22 cellular contexts compared by ENCODE assay signal in the genomic region with DNA sequence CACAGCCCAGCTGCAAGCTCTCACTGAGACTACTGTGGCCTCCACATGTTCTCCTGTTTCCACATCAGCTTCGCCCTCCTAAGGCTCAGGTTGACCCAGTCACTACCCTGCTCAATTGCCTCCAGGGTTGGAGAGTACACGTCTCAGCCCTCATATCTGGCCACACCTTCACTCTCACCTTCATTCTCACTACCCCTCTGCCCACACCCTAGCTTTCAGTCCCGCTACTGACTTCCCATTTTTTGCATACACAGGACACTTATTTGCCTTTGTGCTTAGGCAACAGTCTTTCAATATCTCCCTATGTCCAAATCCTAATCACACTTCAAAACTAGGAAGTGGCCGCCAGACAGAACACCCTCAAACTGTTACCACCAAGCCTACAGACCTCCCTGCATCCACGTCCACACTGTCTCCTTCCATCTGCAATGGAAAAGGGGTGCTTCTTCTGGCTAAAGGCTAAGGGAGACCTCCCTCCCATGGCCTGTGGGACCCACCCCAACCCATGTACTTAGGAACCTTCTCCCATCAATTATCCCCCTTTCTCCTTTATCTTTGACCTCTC. TPM values are rescaled to one million over a fixed set of nuclear protein-coding genes. Genes with fewer than 3 reads are reported as not detected.
DNase-seq lines count a peak whose midpoint lies in the region; ATAC-seq, FAIRE-seq and TF ChIP-seq lines count a peak whose summit lies in the region.
"Had no signal": no experiment of that assay in that cellular context is flagged by ENCODE, and none has a peak within 500 bp of the region (broad histone marks: within the 10 kb centered on the region; RNA-seq: fewer than 3 reads in every experiment).

No MANE protein-coding gene starts in this region.

- H3K27ac ChIP-seq in H1 (ENCODE audit: low read depth, low read length), result no peak overlapping the region
- H3K27ac ChIP-seq in CD4-positive, alpha-beta T cell (ENCODE audit: low read depth, low read length), result no peak overlapping the region
- H3K27ac ChIP-seq: BLaER1 treated with 17β-estradiol and CSF1 and Interleukin-3, amounts not matched to agents 10 nM and 100 nM; SJSA1 had no signal

- no peak overlapping the region for H2BK15ac ChIP-seq in H1 (ENCODE audit: low read length)

- H2BK12ac ChIP-seq in H1 (ENCODE audit: low read depth, low read length), result 0 out of 2 replicates have a peak overlapping the region, but pooled peaks have one; percentile 39

- H2BK20ac ChIP-seq in H1 (ENCODE audit: low read length), result no peak overlapping the region

- intact Hi-C loops in CD14-positive monocyte (cut with micrococcal nuclease), result no loop called here
- intact Hi-C loops in CD4-positive, alpha-beta T cell (cut with DNase I, micrococcal nuclease), result no loop called here

- H3K14ac ChIP-seq in H1 (ENCODE audit: insufficient read length), result no peak overlapping the region

- FAIRE-seq in H1 (lab: Jason Lieb, UNC), result no peak
- FAIRE-seq: A204.1, H54 had no signal

- H3K36me3 Mint-ChIP-seq in CD14-positive monocyte, result no peaks in the 10 kb centered on the region
- H3K36me3 Mint-ChIP-seq in CD4-positive, alpha-beta T cell (ENCODE audit: low read depth), result no peaks in the 10 kb centered on the region

- no peak overlapping the region for H4K91ac ChIP-seq in H1 (replicated peaks; ENCODE audit: insufficient read length, low read length)

- H3K18ac ChIP-seq in H1 (ENCODE audit: extremely low read depth, low read length), result no peak overlapping the region

- H3K23ac ChIP-seq in H1 (ENCODE audit: insufficient read length), result no peak overlapping the region

- no peak for TF ChIP-seq POLR2A in NB4 (IDR thresholded peaks at IDR 0.05; ENCODE audit: extremely low read depth, insufficient read length)
- no peak for TF ChIP-seq POLR2A in H1 (IDR thresholded peaks at IDR 0.05; ENCODE audit: control extremely low read depth in 1 of 2, low read depth in 2 of 2, low read length in 2 of 2)

- H3K4me3 Mint-ChIP-seq in CD14-positive monocyte, result peak overlapping the region in 1 of 2 donors; percentile 52
- no peak overlapping the region for H3K4me3 Mint-ChIP-seq in CD4-positive, alpha-beta T cell
- H3K4me3 Mint-ChIP-seq: HFFc6 had no signal

- peaks cover 2 to 14% (median 5%) of the 10 kb centered on the region in 3 donors for H3K27me3 Mint-ChIP-seq in CD14-positive monocyte (ENCODE audit: low read depth in 3 of 3)
- H3K27me3 Mint-ChIP-seq in CD4-positive, alpha-beta T cell, result peaks cover 23% of the 10 kb centered on the region

- no peak for TF ChIP-seq EP300 in H1 (IDR thresholded peaks at IDR 0.05; ENCODE audit: borderline replicate concordance in 1 of 2, low read depth in 2 of 2, low read length in 2 of 2)

- H2BK5ac ChIP-seq in H1 (ENCODE audit: low read depth, low read length), result no peak overlapping the region

- no peaks in the 10 kb centered on the region for H3K23me2 ChIP-seq in H1 (ENCODE audit: low read depth, low read length)

- H2AK5ac ChIP-seq in H1 (ENCODE audit: low read depth, low read length), result no peak overlapping the region

- H4K5ac ChIP-seq in H1 (ENCODE audit: insufficient read length, low read depth, low read length), result no peak overlapping the region

- no peak overlapping the region for H3K4me2 ChIP-seq in H1 (ENCODE audit: insufficient read depth in 1 of 2, low read depth in 2 of 2, low read length in 2 of 2)
- H3K4me2 ChIP-seq: BLaER1 treated with 17β-estradiol and CSF1 and Interleukin-3, amounts not matched to agents 10 nM and 100 nM had no signal

- H3K79me2 ChIP-seq in H1 (ENCODE audit: control insufficient read depth in 1 of 2, insufficient read depth in 2 of 2, low read length in 2 of 2), result no peaks in the 10 kb centered on the region

- peak overlapping the region in 5 of 7 donors; percentile 2 to 85 (median 43) for H3K27ac Mint-ChIP-seq in CD14-positive monocyte
- H3K27ac Mint-ChIP-seq in CD4-positive, alpha-beta T cell, result no peak overlapping the region
- H3K27ac Mint-ChIP-seq: HFFc6 had no signal

- H3K36me3 ChIP-seq in H1 (ENCODE audit: control insufficient read depth in 2 of 4, insufficient read depth in 4 of 4, low read length in 3 of 4), result no peaks in the 10 kb centered on the region
- H3K36me3 ChIP-seq: BLaER1 treated with 17β-estradiol and CSF1 and Interleukin-3, amounts not matched to agents 10 nM and 100 nM; SJSA1 had no signal

- no peaks in the 10 kb centered on the region for H4K20me1 ChIP-seq in H1 (replicated peaks in 1 of 2; ENCODE audit: control insufficient read depth in 1 of 2, insufficient read depth in 2 of 2, low read length in 2 of 2)
- H4K20me1 ChIP-seq: BLaER1 treated with 17β-estradiol and CSF1 and Interleukin-3, amounts not matched to agents 10 nM and 100 nM had no signal

- no peak for TF ChIP-seq RAD21 in H1 (IDR thresholded peaks at IDR 0.05 in 1 of 2, conservative IDR thresholded peaks at IDR 0.05 in 1 of 2; ENCODE audit: low read depth in 2 of 2, low read length in 2 of 2)

- H3K27me3 ChIP-seq in H1 (replicated peaks in 1 of 4; ENCODE audit: control insufficient read depth in 3 of 4, extremely low read depth in 1 of 4, insufficient read depth in 3 of 4, low read length in 3 of 4), result no peaks in the 10 kb centered on the region
- no peaks in the 10 kb centered on the region for H3K27me3 ChIP-seq in CD4-positive, alpha-beta T cell (ENCODE audit: control insufficient read depth, insufficient read depth, low read length)
- H3K27me3 ChIP-seq: BLaER1 treated with 17β-estradiol and CSF1 and Interleukin-3, amounts not matched to agents 10 nM and 100 nM had no signal

- no peak overlapping the region for H3K56ac ChIP-seq in H1 (replicated peaks; ENCODE audit: insufficient read length, low read depth, low read length)

- CTCF ChIA-PET in H1 (lab: Charles Lee; ENCODE audit: partially characterized antibody), result interaction anchor here (0.6 to 1.1 kb wide), 3 partner anchors 42 to 1534 kb away, joined by 3 read pairs; no protein-coding TSS in a partner anchor
- CTCF ChIA-PET in CD4-positive, alpha-beta T cell (lab: Charles Lee), result no interaction called here

- no peak for ATAC-seq in CD4-positive, alpha-beta T cell (ENCODE audit: poor library complexity)
- ATAC-seq in HG03159 (IDR thresholded peaks at IDR 0.05; ENCODE audit: unreplicated experiment), result no peak

- no peak for DNase-seq in CD14-positive monocyte (ENCODE audit: low spot score)
- peak; percentile 19 for DNase-seq in NB4 (ENCODE audit: low read depth)
- peak; percentile 48 for DNase-seq in SKM-1 (lab: John Stamatoyannopoulos, UW; ENCODE audit: unreplicated experiment)
- no peak for DNase-seq in H1 (ENCODE audit: low read depth in 1 of 2, low spot score in 2 of 2)
- DNase-seq in NCI-H226, result no peak
- no peak for DNase-seq in CD4-positive, alpha-beta T cell
- no peak for DNase-seq in AG08396 (ENCODE audit: low spot score)
- DNase-seq: DMS 273 treated with DMSO at 0.1 percent for 48 hours, GF-D8, HFFc6, Kasumi-1, MM.1S, NCI-H1417 treated with DMSO at 0.1 percent for 48 hours, NCI-H2029 treated with DMSO at 0.1 percent for 48 hours, NCI-H510A, NCI-H774 had no signal

- POLR2A ChIA-PET in H1 (lab: Charles Lee; ENCODE audit: partially characterized antibody), result interaction anchor here (0.7 kb wide), 1 partner anchor 274 kb away, joined by 3 read pairs; no protein-coding TSS in a partner anchor
- POLR2A ChIA-PET in CD4-positive, alpha-beta T cell (lab: Charles Lee), result no interaction called here

- peaks cover 0 to 2% (median 0%) of the 10 kb centered on the region in 7 donors for H3K9me3 Mint-ChIP-seq in CD14-positive monocyte
- no peaks in the 10 kb centered on the region for H3K9me3 Mint-ChIP-seq in CD4-positive, alpha-beta T cell
- H3K9me3 Mint-ChIP-seq: HFFc6 had no signal

- no peaks in the 10 kb centered on the region for H3K79me1 ChIP-seq in H1 (ENCODE audit: low read depth, low read length)

- H3K4me1 ChIP-seq in H1 (replicated peaks in 1 of 4; ENCODE audit: control insufficient read depth in 3 of 4, insufficient read depth in 4 of 4, low read length in 3 of 4), result no peaks in the 10 kb centered on the region
- H3K4me1 ChIP-seq: BLaER1 treated with 17β-estradiol and CSF1 and Interleukin-3, amounts not matched to agents 10 nM and 100 nM; SJSA1 had no signal

- no peak overlapping the region for H2BK120ac ChIP-seq in H1 (replicated peaks; ENCODE audit: low read depth, low read length)

- no peak overlapping the region for H3K4ac ChIP-seq in H1 (replicated peaks; ENCODE audit: insufficient read length, low read depth, low read length)

- H3K4me1 Mint-ChIP-seq in CD14-positive monocyte, result peaks cover 14% of the 10 kb centered on the region
- no peaks in the 10 kb centered on the region for H3K4me1 Mint-ChIP-seq in CD4-positive, alpha-beta T cell (ENCODE audit: low read depth)

- peak overlapping the region; percentile 48; the same call in 1 of the 2 replicates for H4K8ac ChIP-seq in H1 (ENCODE audit: extremely low read depth, insufficient read depth, low read length)

- no peak overlapping the region for H3K9ac ChIP-seq in H1 (replicated peaks in 1 of 4; ENCODE audit: extremely low read depth in 1 of 4, low read depth in 3 of 4, low read length in 3 of 4)
- H3K9ac ChIP-seq: BLaER1 treated with 17β-estradiol and CSF1 and Interleukin-3, amounts not matched to agents 10 nM and 100 nM had no signal

- H3K4me3 ChIP-seq in NB4 (ENCODE audit: low read depth, low read length) (no peak overlapping the region), H1 (ENCODE audit: extremely low read depth in 1 of 4, insufficient read depth in 2 of 4, low read depth in 3 of 4, low read length in 4 of 4) (no peak overlapping the region)
- H3K4me3 ChIP-seq: BLaER1 treated with 17β-estradiol and CSF1 and Interleukin-3, amounts not matched to agents 10 nM and 100 nM; SJSA1 had no signal

- WGBS in H1 (ENCODE audit: extremely low coverage in 1 of 2, insufficient coverage in 1 of 2, insufficient read length in 1 of 2, insufficient replicate concordance in 2 of 2, low coverage in 1 of 2, low lambda C conversion rate in 2 of 2, missing lambda C conversion rate in 1 of 2), 2 experiments, result 87% methylated on average over 5 of the region's 5 CpGs; no CpG with 5 or more reads in 1 of the 2 experiments

- TF ChIP-seq CTCF in CD14-positive monocyte (IDR thresholded peaks at IDR 0.05), result no peak
- no peak for TF ChIP-seq CTCF in NB4 (IDR thresholded peaks at IDR 0.05; ENCODE audit: low read depth, low read length)
- TF ChIP-seq CTCF in H1 (IDR thresholded peaks at IDR 0.05; ENCODE audit: control extremely low read depth in 1 of 3, insufficient read depth in 1 of 3, low read depth in 1 of 3, low read length in 3 of 3), result no peak
- TF ChIP-seq CTCF in CD4-positive, alpha-beta T cell (IDR thresholded peaks at IDR 0.05), result no peak

- no peak overlapping the region for H2AFZ ChIP-seq in H1 (ENCODE audit: low read length)

- H3K9me3 ChIP-seq in H1 (ENCODE audit: insufficient read depth in 2 of 2, low read depth in 1 of 2, low read length in 1 of 2), result peaks cover 0 to 3% of the 10 kb centered on the region in 2 experiments; a peak in 1 of 4 replicates
- no peaks in the 10 kb centered on the region for H3K9me3 ChIP-seq in CD4-positive, alpha-beta T cell (ENCODE audit: control insufficient read depth, low read length)
- H3K9me3 ChIP-seq: BLaER1 treated with 17β-estradiol and CSF1 and Interleukin-3, amounts not matched to agents 10 nM and 100 nM; SJSA1 had no signal

RNA-seq across cellular contexts. Expression of a gene that starts 10.9 kb away (rescaled TPM):
- polyA plus RNA-seq in CD14-positive monocyte (10 to 100 TPM; 55.5 to 72.9 TPM), H1 (2011; rRNA removed) (0.31 and 0.56 TPM in 2 replicates)
- 3.4 TPM in 2 replicates for total RNA-seq in H1 (2021; fragmentation: NEBNext Ultra II Directional; extraction: Animal tissue kit (Norgen Biotek cat#: 25700))
- 0.75 TPM for polyA plus RNA-seq in H1 (2011; cell fraction: cytosol; rRNA removed)
- polyA plus RNA-seq in H1 (2011; cell fraction: nucleus; rRNA removed), result 0.60 TPM
- 1.2 to 4.4 TPM (median 2.0 TPM) in 4 replicates for polyA plus RNA-seq in H1 (2012, experiment 1 of 2)
- 0.76 TPM for polyA plus RNA-seq in H1 (2012, experiment 2 of 2)
- 2.6 TPM for polyA plus RNA-seq in H1 (2013, experiment 1 of 2)
- polyA plus RNA-seq in H1 (2013, experiment 2 of 2), result 2.7 TPM
- polyA minus RNA-seq in H1 (2011; rRNA and poly(A)+ RNA removed), result 2.6 and 2.9 TPM in 2 replicates
- polyA minus RNA-seq in H1 (2011; cell fraction: cytosol; rRNA and poly(A)+ RNA removed), result 2.5 TPM
- 7.9 TPM for polyA minus RNA-seq in H1 (2011; cell fraction: nucleus; rRNA and poly(A)+ RNA removed)
- total RNA-seq in CD4-positive, alpha-beta T cell, result 1 to 10 TPM; 2.1 to 2.7 TPM
- total RNA-seq: OCI-LY7 had no signal

Comparison
In these comparisons a context has a peak if more than half of its experiments do, and no peak if none do; other contexts are left out.
1. DNase-seq: peak in NB4 (single experiment) and SKM-1 (single experiment); none in CD14-positive monocyte (single experiment), H1 (0 of 2), NCI-H226 (single experiment), CD4-positive, alpha-beta T cell (0 of 10) and AG08396 (single experiment).